Comparison of ENCODE assay signal across 23 cellular contexts in genomic region chr20:32501709-32502108, GRCh38.
DNase-seq lines count a peak whose midpoint lies in the region; ATAC-seq and TF ChIP-seq lines count a peak whose summit lies in the region.
"Had no signal": no experiment of that assay in that cellular context is flagged by ENCODE, and none has a peak within 500 bp of the region (broad histone marks: within the 10 kb centered on the region; RNA-seq: fewer than 3 reads in every experiment).

No MANE protein-coding gene starts in this region.

- TF ChIP-seq CTCF in fibroblast of pulmonary artery (IDR thresholded peaks at IDR 0.05; ENCODE audit: low read length, missing control alignments) (no peak), tibial nerve (IDR thresholded peaks at IDR 0.05) (no peak)

- H3K4me3 ChIP-seq in CD4-positive, CD25-positive, alpha-beta regulatory T cell (ENCODE audit: low read depth, low read length) = no peak overlapping the region
- no peak overlapping the region for H3K4me3 ChIP-seq in fibroblast of pulmonary artery (replicated peaks; ENCODE audit: low read depth, low read length)
- no peak overlapping the region for H3K4me3 ChIP-seq in tibial nerve
- H3K4me3 ChIP-seq: ascending aorta, tibial artery had no signal

- no peak for ATAC-seq in CD4-positive, CD25-positive, alpha-beta regulatory T cell (ENCODE audit: low read depth in 2 of 2)
- no peak for ATAC-seq in T-helper 17 cell
- ATAC-seq: activated CD8-positive, alpha-beta memory T cell treated with anti-CD3 and anti-CD28 coated beads, Interleukin-2, amount 10 ng/mL, durations not matched to agents 7 days and 5 days; sciatic nerve had no signal

- no peaks in the 10 kb centered on the region for H3K9me3 Mint-ChIP-seq in CD4-positive, CD25-positive, alpha-beta regulatory T cell
- H3K9me3 Mint-ChIP-seq: activated B cell treated with CpG ODN at 0.5 μM for 24 hours, endodermal cell had no signal

- H3K27ac ChIP-seq in CD4-positive, CD25-positive, alpha-beta regulatory T cell (ENCODE audit: insufficient read depth, low read length, poor library complexity, severe bottlenecking) = no peak overlapping the region
- H3K27ac ChIP-seq in tibial nerve = no peak overlapping the region
- H3K27ac ChIP-seq: ascending aorta, parathyroid adenoma, tibial artery had no signal

- no peak overlapping the region for H3K4me3 Mint-ChIP-seq in CD4-positive, CD25-positive, alpha-beta regulatory T cell
- H3K4me3 Mint-ChIP-seq in T-helper 17 cell = no peak overlapping the region
- H3K4me3 Mint-ChIP-seq: activated B cell treated with CpG ODN at 0.5 μM for 24 hours; activated CD8-positive, alpha-beta memory T cell treated with anti-CD3 and anti-CD28 coated beads, Interleukin-2, amount 10 ng/mL, durations not matched to agents 7 days and 5 days; endodermal cell had no signal

- no peaks in the 10 kb centered on the region for H3K27me3 Mint-ChIP-seq in CD4-positive, CD25-positive, alpha-beta regulatory T cell
- no peaks in the 10 kb centered on the region for H3K27me3 Mint-ChIP-seq in T-helper 17 cell
- H3K27me3 Mint-ChIP-seq: activated B cell treated with CpG ODN at 0.5 μM for 24 hours; activated CD8-positive, alpha-beta memory T cell treated with anti-CD3 and anti-CD28 coated beads, Interleukin-2, amount 10 ng/mL, durations not matched to agents 7 days and 5 days had no signal

- no peaks in the 10 kb centered on the region for H3K9me3 ChIP-seq in CD4-positive, CD25-positive, alpha-beta regulatory T cell (ENCODE audit: control insufficient read depth in 2 of 2, low read length in 2 of 2)
- H3K9me3 ChIP-seq in T-helper 17 cell (ENCODE audit: control insufficient read depth, low read length, poor library complexity, severe bottlenecking) (no peaks in the 10 kb centered on the region), tibial nerve (no peaks in the 10 kb centered on the region)
- H3K9me3 ChIP-seq: ascending aorta, tibial artery had no signal

- H3K36me3 ChIP-seq in CD4-positive, CD25-positive, alpha-beta regulatory T cell (ENCODE audit: control insufficient read depth, insufficient read depth, low read length) = peaks cover 17% of the 10 kb centered on the region
- H3K36me3 ChIP-seq in tibial nerve = no peaks in the 10 kb centered on the region
- H3K36me3 ChIP-seq: ascending aorta, tibial artery had no signal

- H3K27me3 ChIP-seq in CD4-positive, CD25-positive, alpha-beta regulatory T cell (ENCODE audit: control insufficient read depth, insufficient read depth, low read length) = no peaks in the 10 kb centered on the region
- H3K27me3 ChIP-seq in tibial nerve = no peaks in the 10 kb centered on the region
- H3K27me3 ChIP-seq: ascending aorta had no signal

- WGBS in tibial nerve, 2 donors = 80 to 85% methylated on average over 3 of the region's 3 CpGs

- no peak for TF ChIP-seq EP300 in tibial nerve (IDR thresholded peaks at IDR 0.05)

- TF ChIP-seq POLR2A in tibial nerve (IDR thresholded peaks at IDR 0.05) = no peak

- H3K36me3 Mint-ChIP-seq in CD4-positive, CD25-positive, alpha-beta regulatory T cell = peaks cover 7% of the 10 kb centered on the region
- H3K36me3 Mint-ChIP-seq in T-helper 17 cell (ENCODE audit: low read depth) = peaks cover 2% of the 10 kb centered on the region

- no peaks in the 10 kb centered on the region for H3K4me1 ChIP-seq in CD4-positive, CD25-positive, alpha-beta regulatory T cell (ENCODE audit: control insufficient read depth, insufficient read depth, low read length, poor library complexity, severe bottlenecking)
- no peaks in the 10 kb centered on the region for H3K4me1 ChIP-seq in tibial nerve
- H3K4me1 ChIP-seq: ascending aorta, parathyroid adenoma, tibial artery had no signal

- peaks cover 17 to 60% (median 34%) of the 10 kb centered on the region in 4 donors for H3K4me1 Mint-ChIP-seq in CD4-positive, CD25-positive, alpha-beta regulatory T cell
- H3K4me1 Mint-ChIP-seq in T-helper 17 cell = peaks cover 20% of the 10 kb centered on the region

- peak overlapping the region in 2 of 3 donors; percentile 30 to 35 for H3K27ac Mint-ChIP-seq in CD4-positive, CD25-positive, alpha-beta regulatory T cell
- peak overlapping the region; percentile 74 for H3K27ac Mint-ChIP-seq in T-helper 17 cell
- H3K27ac Mint-ChIP-seq: activated B cell treated with CpG ODN at 0.5 μM for 24 hours; activated CD8-positive, alpha-beta memory T cell treated with anti-CD3 and anti-CD28 coated beads, Interleukin-2, amount 10 ng/mL, durations not matched to agents 7 days and 5 days; endodermal cell had no signal

- DNase-seq in CD4-positive, CD25-positive, alpha-beta regulatory T cell = no peak
- DNase-seq in Daoy (ENCODE audit: low read depth) (peak; percentile 29), T-helper 17 cell (no peak), fibroblast of pulmonary artery (ENCODE audit: low read depth) (peak; percentile 35), NCI-H2196 (lab: John Stamatoyannopoulos, UW; ENCODE audit: unreplicated experiment) (no peak), NCI-H2029 (lab: John Stamatoyannopoulos, UW) (no peak), NCI-H2081 (lab: John Stamatoyannopoulos, UW) (no peak), tibial nerve (ENCODE audit: low spot score in 2 of 2) (no peak)
- DNase-seq: activated B cell treated with CpG ODN at 0.5 μM for 24 hours; activated CD8-positive, alpha-beta memory T cell treated with anti-CD3 and anti-CD28 coated beads, Interleukin-2, amount 10 ng/mL, durations not matched to agents 7 days and 5 days; activated effector memory CD4-positive, alpha-beta T cell treated with anti-CD3 and anti-CD28 coated beads, Interleukin-2, amount 50 U/mL, for 16 hours; foreskin melanocyte; hippocampal formation; Kasumi-1; NCI-H1105; NCI-H748 treated with DMSO at 0.1 percent for 48 hours; OCI-M1; stimulated activated naive CD4-positive, alpha-beta T cell; tibial artery had no signal

Comparison
In these comparisons a context has a peak if more than half of its experiments do, and no peak if none do; other contexts are left out.
1. DNase-seq: peak in Daoy (single experiment) and fibroblast of pulmonary artery (single experiment); none in CD4-positive, CD25-positive, alpha-beta regulatory T cell (0 of 3), T-helper 17 cell (0 of 3), NCI-H2196 (single experiment), NCI-H2029 (single experiment), NCI-H2081 (0 of 2) and tibial nerve (0 of 2).